ENCODE assay signal across 8 cellular contexts in genomic region chr15:68794869-68795268, GRCh38. TPM values are rescaled to one million over a fixed set of nuclear protein-coding genes. Genes with fewer than 3 reads are reported as not detected.
DNase-seq lines count a peak whose midpoint lies in the region; ATAC-seq and TF ChIP-seq lines count a peak whose summit lies in the region.

No MANE protein-coding gene starts in this region.

- H3K36me3 Mint-ChIP-seq in activated naive CD8-positive, alpha-beta T cell treated with anti-CD3 and anti-CD28 coated beads for 36 hours = peaks cover 52% of the 10 kb centered on the region
- H3K36me3 Mint-ChIP-seq in immature natural killer cell = no peaks in the 10 kb centered on the region

- H3K4me3 ChIP-seq in HUES48 (ENCODE audit: low read depth, low read length) = no peak overlapping the region
- peak overlapping the region; percentile 12 for H3K4me3 ChIP-seq in smooth muscle cell

- H4K20me1 ChIP-seq in smooth muscle cell (ENCODE audit: low read depth) = peaks cover 100% of the 10 kb centered on the region

- H3K27ac ChIP-seq in HUES48 (ENCODE audit: low read depth, low read length) (peak overlapping the region; percentile 25), smooth muscle cell (ENCODE audit: low read depth) (peak overlapping the region; percentile 42)

- peaks cover 18% of the 10 kb centered on the region for H3F3A ChIP-seq in smooth muscle cell (ENCODE audit: low read depth)

- H3K4me1 Mint-ChIP-seq in activated naive CD8-positive, alpha-beta T cell treated with anti-CD3 and anti-CD28 coated beads for 36 hours = peaks cover 92% of the 10 kb centered on the region
- H3K4me1 Mint-ChIP-seq in immature natural killer cell = peaks cover 99 to 100% of the 10 kb centered on the region in 2 donors

- H3K27me3 ChIP-seq in HUES48 (ENCODE audit: control insufficient read depth, insufficient read depth, low read length) = no peaks in the 10 kb centered on the region
- H3K27me3 ChIP-seq in smooth muscle cell (ENCODE audit: low read depth) = no peaks in the 10 kb centered on the region

- H3K4me1 ChIP-seq in HUES48 (ENCODE audit: control insufficient read depth, insufficient read depth, low read length) (peaks cover 61% of the 10 kb centered on the region), smooth muscle cell (ENCODE audit: low read depth) (peaks cover 40% of the 10 kb centered on the region)

- 0 out of 2 replicates have a peak, but pooled peaks cover 6% of the 10 kb centered on the region for H3K36me3 ChIP-seq in HUES48 (ENCODE audit: control insufficient read depth, insufficient read depth, low read length)
- H3K36me3 ChIP-seq in smooth muscle cell (ENCODE audit: low read depth) = no peaks in the 10 kb centered on the region

- no peak for DNase-seq in activated naive CD8-positive, alpha-beta T cell treated with anti-CD3 and anti-CD28 coated beads for 36 hours
- no peak for DNase-seq in immature natural killer cell
- no peak for DNase-seq in smooth muscle cell (lab: John Stamatoyannopoulos, UW; ENCODE audit: unreplicated experiment)
- no peak for DNase-seq in NAMALWA (ENCODE audit: low spot score)
- no peak for DNase-seq in stimulated activated CD8-positive, alpha-beta memory T cell treated with anti-CD3 and anti-CD28 coated beads, Interleukin-4, amount 100 ng/mL, for 48 hours

- H3K27me3 Mint-ChIP-seq in activated naive CD8-positive, alpha-beta T cell treated with anti-CD3 and anti-CD28 coated beads for 36 hours = no peaks in the 10 kb centered on the region
- H3K27me3 Mint-ChIP-seq in immature natural killer cell (ENCODE audit: low read depth in 3 of 3) = peaks cover 0 to 11% (median 2%) of the 10 kb centered on the region in 3 donors

- H3K9me3 Mint-ChIP-seq in activated naive CD8-positive, alpha-beta T cell treated with anti-CD3 and anti-CD28 coated beads for 36 hours = no peaks in the 10 kb centered on the region
- no peaks in the 10 kb centered on the region for H3K9me3 Mint-ChIP-seq in immature natural killer cell

- peak overlapping the region; percentile 35 for H3K9ac ChIP-seq in HUES48 (ENCODE audit: low read depth, low read length)
- no peak overlapping the region for H3K9ac ChIP-seq in smooth muscle cell (ENCODE audit: low read depth)

- ATAC-seq in GM21423 (IDR thresholded peaks at IDR 0.05; ENCODE audit: unreplicated experiment) (no peak), HG03432 (IDR thresholded peaks at IDR 0.05; ENCODE audit: unreplicated experiment) (no peak)

- peaks cover 88% of the 10 kb centered on the region for H3K79me2 ChIP-seq in smooth muscle cell (ENCODE audit: low read depth)

- no peak for TF ChIP-seq CTCF in smooth muscle cell (IDR thresholded peaks at IDR 0.05; ENCODE audit: borderline replicate concordance, insufficient read depth, poor library complexity, severe bottlenecking)

- WGBS in smooth muscle cell (ENCODE audit: low lambda C conversion rate) = 59% methylated on average over 4 of the region's 4 CpGs

- H3K9me3 ChIP-seq in HUES48 (ENCODE audit: control insufficient read depth, insufficient read depth, low read length) = no peaks in the 10 kb centered on the region
- H3K9me3 ChIP-seq in smooth muscle cell (replicated peaks; ENCODE audit: low read depth) = no peaks in the 10 kb centered on the region

- H3K4me2 ChIP-seq in smooth muscle cell = peak overlapping the region; percentile 66

- H3K27ac Mint-ChIP-seq in activated naive CD8-positive, alpha-beta T cell treated with anti-CD3 and anti-CD28 coated beads for 36 hours = peak overlapping the region; percentile 80
- peak overlapping the region; percentile 83 to 95 (median 88) for H3K27ac Mint-ChIP-seq in immature natural killer cell

- H3K4me3 Mint-ChIP-seq in activated naive CD8-positive, alpha-beta T cell treated with anti-CD3 and anti-CD28 coated beads for 36 hours = peak overlapping the region; percentile 40
- peak overlapping the region; percentile 76 to 85 (median 83) for H3K4me3 Mint-ChIP-seq in immature natural killer cell

- H2AFZ ChIP-seq in smooth muscle cell (ENCODE audit: low read depth) = no peak overlapping the region

RNA-seq across cellular contexts. Expression of gene ANP32A, which starts 25.8 kb away (rescaled TPM):
- total RNA-seq in activated naive CD8-positive, alpha-beta T cell treated with anti-CD3 and anti-CD28 coated beads for 36 hours = 100 to 1,000 TPM; 277 to 295 TPM
- polyA plus RNA-seq in immature natural killer cell (100 to 1,000 TPM in 1 of 3 donors, 10 to 100 TPM in 2; 76.3 to 147 (median 85.2) TPM), smooth muscle cell (93.7 and 129 TPM in 2 replicates)
- 63.1 and 71.8 TPM in 2 replicates for total RNA-seq in smooth muscle cell
